Comparison of ENCODE assay signal across 1 cellular context in the genomic region with DNA sequence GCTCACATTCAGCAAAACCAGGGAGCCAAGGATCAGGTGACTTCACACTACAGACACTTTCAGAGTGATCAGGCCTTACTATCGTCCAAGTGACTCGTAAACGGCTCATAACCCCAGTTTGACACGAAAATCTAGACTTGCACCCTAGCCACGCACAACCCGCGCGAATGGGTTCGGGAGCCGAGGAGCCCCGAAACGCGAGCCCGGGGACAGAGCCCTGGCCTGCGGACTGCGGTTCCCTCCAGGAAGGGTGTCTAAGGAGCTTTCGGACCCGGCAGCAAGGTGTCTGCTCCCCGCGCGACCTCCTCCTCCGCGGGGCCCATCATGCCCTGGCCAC.
TF ChIP-seq lines count a peak whose summit lies in the region.

No MANE protein-coding gene starts in this region.

TF ChIP-seq in HepG2, 621 proteins besides CTCF, POLR2A, EP300 and RAD21 (continued from another document):
- no peak for TF ChIP-seq ZFYVE20 (CRISPR knock-in tag; IDR thresholded peaks at IDR 0.05; ENCODE audit: borderline replicate concordance, low read depth)
- TF ChIP-seq, protein P1, sequence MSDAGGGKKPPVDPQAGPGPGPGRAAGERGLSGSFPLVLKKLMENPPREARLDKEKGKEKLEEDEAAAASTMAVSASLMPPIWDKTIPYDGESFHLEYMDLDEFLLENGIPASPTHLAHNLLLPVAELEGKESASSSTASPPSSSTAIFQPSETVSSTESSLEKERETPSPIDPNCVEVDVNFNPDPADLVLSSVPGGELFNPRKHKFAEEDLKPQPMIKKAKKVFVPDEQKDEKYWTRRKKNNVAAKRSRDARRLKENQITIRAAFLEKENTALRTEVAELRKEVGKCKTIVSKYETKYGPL (CRISPR knock-in tag; IDR thresholded peaks at IDR 0.05) = no peak
- TF ChIP-seq HIVEP1 (CRISPR knock-in tag; IDR thresholded peaks at IDR 0.05) = peak; percentile 54; the same call in 1 of the 2 replicates
- TF ChIP-seq, protein P2, sequence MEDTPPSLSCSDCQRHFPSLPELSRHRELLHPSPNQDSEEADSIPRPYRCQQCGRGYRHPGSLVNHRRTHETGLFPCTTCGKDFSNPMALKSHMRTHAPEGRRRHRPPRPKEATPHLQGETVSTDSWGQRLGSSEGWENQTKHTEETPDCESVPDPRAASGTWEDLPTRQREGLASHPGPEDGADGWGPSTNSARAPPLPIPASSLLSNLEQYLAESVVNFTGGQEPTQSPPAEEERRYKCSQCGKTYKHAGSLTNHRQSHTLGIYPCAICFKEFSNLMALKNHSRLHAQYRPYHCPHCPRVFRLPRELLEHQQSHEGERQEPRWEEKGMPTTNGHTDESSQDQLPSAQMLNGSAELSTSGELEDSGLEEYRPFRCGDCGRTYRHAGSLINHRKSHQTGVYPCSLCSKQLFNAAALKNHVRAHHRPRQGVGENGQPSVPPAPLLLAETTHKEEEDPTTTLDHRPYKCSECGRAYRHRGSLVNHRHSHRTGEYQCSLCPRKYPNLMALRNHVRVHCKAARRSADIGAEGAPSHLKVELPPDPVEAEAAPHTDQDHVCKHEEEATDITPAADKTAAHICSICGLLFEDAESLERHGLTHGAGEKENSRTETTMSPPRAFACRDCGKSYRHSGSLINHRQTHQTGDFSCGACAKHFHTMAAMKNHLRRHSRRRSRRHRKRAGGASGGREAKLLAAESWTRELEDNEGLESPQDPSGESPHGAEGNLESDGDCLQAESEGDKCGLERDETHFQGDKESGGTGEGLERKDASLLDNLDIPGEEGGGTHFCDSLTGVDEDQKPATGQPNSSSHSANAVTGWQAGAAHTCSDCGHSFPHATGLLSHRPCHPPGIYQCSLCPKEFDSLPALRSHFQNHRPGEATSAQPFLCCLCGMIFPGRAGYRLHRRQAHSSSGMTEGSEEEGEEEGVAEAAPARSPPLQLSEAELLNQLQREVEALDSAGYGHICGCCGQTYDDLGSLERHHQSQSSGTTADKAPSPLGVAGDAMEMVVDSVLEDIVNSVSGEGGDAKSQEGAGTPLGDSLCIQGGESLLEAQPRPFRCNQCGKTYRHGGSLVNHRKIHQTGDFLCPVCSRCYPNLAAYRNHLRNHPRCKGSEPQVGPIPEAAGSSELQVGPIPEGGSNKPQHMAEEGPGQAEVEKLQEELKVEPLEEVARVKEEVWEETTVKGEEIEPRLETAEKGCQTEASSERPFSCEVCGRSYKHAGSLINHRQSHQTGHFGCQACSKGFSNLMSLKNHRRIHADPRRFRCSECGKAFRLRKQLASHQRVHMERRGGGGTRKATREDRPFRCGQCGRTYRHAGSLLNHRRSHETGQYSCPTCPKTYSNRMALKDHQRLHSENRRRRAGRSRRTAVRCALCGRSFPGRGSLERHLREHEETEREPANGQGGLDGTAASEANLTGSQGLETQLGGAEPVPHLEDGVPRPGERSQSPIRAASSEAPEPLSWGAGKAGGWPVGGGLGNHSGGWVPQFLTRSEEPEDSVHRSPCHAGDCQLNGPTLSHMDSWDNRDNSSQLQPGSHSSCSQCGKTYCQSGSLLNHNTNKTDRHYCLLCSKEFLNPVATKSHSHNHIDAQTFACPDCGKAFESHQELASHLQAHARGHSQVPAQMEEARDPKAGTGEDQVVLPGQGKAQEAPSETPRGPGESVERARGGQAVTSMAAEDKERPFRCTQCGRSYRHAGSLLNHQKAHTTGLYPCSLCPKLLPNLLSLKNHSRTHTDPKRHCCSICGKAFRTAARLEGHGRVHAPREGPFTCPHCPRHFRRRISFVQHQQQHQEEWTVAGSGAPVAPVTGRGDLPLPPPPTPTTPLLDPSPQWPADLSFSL (CRISPR knock-in tag; IDR thresholded peaks at IDR 0.05) = peak; percentile 64; the same call in 1 of the 2 replicates
- TF ChIP-seq, protein P3, sequence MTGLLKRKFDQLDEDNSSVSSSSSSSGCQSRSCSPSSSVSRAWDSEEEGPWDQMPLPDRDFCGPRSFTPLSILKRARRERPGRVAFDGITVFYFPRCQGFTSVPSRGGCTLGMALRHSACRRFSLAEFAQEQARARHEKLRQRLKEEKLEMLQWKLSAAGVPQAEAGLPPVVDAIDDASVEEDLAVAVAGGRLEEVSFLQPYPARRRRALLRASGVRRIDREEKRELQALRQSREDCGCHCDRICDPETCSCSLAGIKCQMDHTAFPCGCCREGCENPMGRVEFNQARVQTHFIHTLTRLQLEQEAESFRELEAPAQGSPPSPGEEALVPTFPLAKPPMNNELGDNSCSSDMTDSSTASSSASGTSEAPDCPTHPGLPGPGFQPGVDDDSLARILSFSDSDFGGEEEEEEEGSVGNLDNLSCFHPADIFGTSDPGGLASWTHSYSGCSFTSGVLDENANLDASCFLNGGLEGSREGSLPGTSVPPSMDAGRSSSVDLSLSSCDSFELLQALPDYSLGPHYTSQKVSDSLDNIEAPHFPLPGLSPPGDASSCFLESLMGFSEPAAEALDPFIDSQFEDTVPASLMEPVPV (CRISPR knock-in tag; IDR thresholded peaks at IDR 0.05) = no peak; the same call in 1 of the 2 replicates
- no peak for TF ChIP-seq ZNF343 (CRISPR knock-in tag; IDR thresholded peaks at IDR 0.05)
- peak; percentile 72; the same call in 1 of the 2 replicates for TF ChIP-seq ZNF839 (CRISPR knock-in tag; IDR thresholded peaks at IDR 0.05; ENCODE audit: borderline replicate concordance)
- TF ChIP-seq ZNF737 (CRISPR knock-in tag; IDR thresholded peaks at IDR 0.05; ENCODE audit: borderline replicate concordance) = peak; percentile 75; the same call in 1 of the 2 replicates
- no peak for TF ChIP-seq AGO1 (IDR thresholded peaks at IDR 0.05; ENCODE audit: low read depth, low read length, poor library complexity, severe bottlenecking)
- peak; percentile 46; the same call in 1 of the 2 replicates for TF ChIP-seq ZNF121 (CRISPR knock-in tag; IDR thresholded peaks at IDR 0.05)
- peak; percentile 89 for TF ChIP-seq HES4 (CRISPR knock-in tag; IDR thresholded peaks at IDR 0.05; ENCODE audit: borderline replicate concordance)
- no peak for TF ChIP-seq HMG20A (CRISPR knock-in tag; IDR thresholded peaks at IDR 0.05; ENCODE audit: borderline replicate concordance)
- TF ChIP-seq, protein P4, sequence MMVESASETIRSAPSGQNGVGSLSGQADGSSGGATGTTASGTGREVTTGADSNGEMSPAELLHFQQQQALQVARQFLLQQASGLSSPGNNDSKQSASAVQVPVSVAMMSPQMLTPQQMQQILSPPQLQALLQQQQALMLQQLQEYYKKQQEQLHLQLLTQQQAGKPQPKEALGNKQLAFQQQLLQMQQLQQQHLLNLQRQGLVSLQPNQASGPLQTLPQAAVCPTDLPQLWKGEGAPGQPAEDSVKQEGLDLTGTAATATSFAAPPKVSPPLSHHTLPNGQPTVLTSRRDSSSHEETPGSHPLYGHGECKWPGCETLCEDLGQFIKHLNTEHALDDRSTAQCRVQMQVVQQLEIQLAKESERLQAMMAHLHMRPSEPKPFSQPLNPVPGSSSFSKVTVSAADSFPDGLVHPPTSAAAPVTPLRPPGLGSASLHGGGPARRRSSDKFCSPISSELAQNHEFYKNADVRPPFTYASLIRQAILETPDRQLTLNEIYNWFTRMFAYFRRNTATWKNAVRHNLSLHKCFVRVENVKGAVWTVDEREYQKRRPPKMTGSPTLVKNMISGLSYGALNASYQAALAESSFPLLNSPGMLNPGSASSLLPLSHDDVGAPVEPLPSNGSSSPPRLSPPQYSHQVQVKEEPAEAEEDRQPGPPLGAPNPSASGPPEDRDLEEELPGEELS (CRISPR knock-in tag; IDR thresholded peaks at IDR 0.05) = peak; percentile 43; the same call in 1 of the 2 replicates
- no peak for TF ChIP-seq ZSCAN9 (CRISPR knock-in tag; IDR thresholded peaks at IDR 0.05; ENCODE audit: borderline replicate concordance)
- no peak for TF ChIP-seq ZFX (CRISPR knock-in tag; IDR thresholded peaks at IDR 0.05; ENCODE audit: low read depth)
- TF ChIP-seq HOXA7 (CRISPR knock-in tag; IDR thresholded peaks at IDR 0.05) = no peak
- 0 out of 2 replicates have a peak, but pooled peaks have one; percentile 38 for TF ChIP-seq DNMT3B (CRISPR knock-in tag; conservative IDR thresholded peaks at IDR 0.05)
- peak; percentile 72; the same call in 1 of the 2 replicates for TF ChIP-seq ZNF430 (CRISPR knock-in tag; IDR thresholded peaks at IDR 0.05)
- TF ChIP-seq CAMTA2 (CRISPR knock-in tag; IDR thresholded peaks at IDR 0.05; ENCODE audit: borderline replicate concordance) = no peak
- TF ChIP-seq, protein P5, sequence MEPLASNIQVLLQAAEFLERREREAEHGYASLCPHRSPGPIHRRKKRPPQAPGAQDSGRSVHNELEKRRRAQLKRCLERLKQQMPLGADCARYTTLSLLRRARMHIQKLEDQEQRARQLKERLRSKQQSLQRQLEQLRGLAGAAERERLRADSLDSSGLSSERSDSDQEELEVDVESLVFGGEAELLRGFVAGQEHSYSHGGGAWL (CRISPR knock-in tag; IDR thresholded peaks at IDR 0.05) = peak; percentile 42; the same call in 1 of the 2 replicates
- TF ChIP-seq RFX3 (CRISPR knock-in tag; IDR thresholded peaks at IDR 0.05) = no peak
- TF ChIP-seq FLYWCH1 (CRISPR knock-in tag; IDR thresholded peaks at IDR 0.05) = no peak
- peak; percentile 93; the same call in 1 of the 2 replicates for TF ChIP-seq EED (CRISPR knock-in tag; IDR thresholded peaks at IDR 0.05)
- no peak for TF ChIP-seq ZNF34 (CRISPR knock-in tag; IDR thresholded peaks at IDR 0.05; ENCODE audit: borderline replicate concordance)
- TF ChIP-seq, protein P6, sequence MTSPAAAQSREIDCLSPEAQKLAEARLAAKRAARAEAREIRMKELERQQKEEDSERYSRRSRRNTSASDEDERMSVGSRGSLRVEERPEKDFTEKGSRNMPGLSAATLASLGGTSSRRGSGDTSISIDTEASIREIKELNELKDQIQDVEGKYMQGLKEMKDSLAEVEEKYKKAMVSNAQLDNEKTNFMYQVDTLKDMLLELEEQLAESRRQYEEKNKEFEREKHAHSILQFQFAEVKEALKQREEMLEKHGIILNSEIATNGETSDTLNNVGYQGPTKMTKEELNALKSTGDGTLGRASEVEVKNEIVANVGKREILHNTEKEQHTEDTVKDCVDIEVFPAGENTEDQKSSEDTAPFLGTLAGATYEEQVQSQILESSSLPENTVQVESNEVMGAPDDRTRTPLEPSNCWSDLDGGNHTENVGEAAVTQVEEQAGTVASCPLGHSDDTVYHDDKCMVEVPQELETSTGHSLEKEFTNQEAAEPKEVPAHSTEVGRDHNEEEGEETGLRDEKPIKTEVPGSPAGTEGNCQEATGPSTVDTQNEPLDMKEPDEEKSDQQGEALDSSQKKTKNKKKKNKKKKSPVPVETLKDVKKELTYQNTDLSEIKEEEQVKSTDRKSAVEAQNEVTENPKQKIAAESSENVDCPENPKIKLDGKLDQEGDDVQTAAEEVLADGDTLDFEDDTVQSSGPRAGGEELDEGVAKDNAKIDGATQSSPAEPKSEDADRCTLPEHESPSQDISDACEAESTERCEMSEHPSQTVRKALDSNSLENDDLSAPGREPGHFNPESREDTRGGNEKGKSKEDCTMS (CRISPR knock-in tag; conservative IDR thresholded peaks at IDR 0.05) = no peak
- peak; percentile 64; the same call in 1 of the 2 replicates for TF ChIP-seq BRD4 (CRISPR knock-in tag; IDR thresholded peaks at IDR 0.05)
- TF ChIP-seq ZNF101 (CRISPR knock-in tag; IDR thresholded peaks at IDR 0.05; ENCODE audit: borderline replicate concordance, low read depth) = no peak
- no peak for TF ChIP-seq GLI4 (CRISPR knock-in tag; IDR thresholded peaks at IDR 0.05; ENCODE audit: borderline replicate concordance)
- TF ChIP-seq, protein P7, sequence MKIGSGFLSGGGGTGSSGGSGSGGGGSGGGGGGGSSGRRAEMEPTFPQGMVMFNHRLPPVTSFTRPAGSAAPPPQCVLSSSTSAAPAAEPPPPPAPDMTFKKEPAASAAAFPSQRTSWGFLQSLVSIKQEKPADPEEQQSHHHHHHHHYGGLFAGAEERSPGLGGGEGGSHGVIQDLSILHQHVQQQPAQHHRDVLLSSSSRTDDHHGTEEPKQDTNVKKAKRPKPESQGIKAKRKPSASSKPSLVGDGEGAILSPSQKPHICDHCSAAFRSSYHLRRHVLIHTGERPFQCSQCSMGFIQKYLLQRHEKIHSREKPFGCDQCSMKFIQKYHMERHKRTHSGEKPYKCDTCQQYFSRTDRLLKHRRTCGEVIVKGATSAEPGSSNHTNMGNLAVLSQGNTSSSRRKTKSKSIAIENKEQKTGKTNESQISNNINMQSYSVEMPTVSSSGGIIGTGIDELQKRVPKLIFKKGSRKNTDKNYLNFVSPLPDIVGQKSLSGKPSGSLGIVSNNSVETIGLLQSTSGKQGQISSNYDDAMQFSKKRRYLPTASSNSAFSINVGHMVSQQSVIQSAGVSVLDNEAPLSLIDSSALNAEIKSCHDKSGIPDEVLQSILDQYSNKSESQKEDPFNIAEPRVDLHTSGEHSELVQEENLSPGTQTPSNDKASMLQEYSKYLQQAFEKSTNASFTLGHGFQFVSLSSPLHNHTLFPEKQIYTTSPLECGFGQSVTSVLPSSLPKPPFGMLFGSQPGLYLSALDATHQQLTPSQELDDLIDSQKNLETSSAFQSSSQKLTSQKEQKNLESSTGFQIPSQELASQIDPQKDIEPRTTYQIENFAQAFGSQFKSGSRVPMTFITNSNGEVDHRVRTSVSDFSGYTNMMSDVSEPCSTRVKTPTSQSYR (CRISPR knock-in tag; IDR thresholded peaks at IDR 0.05; ENCODE audit: borderline replicate concordance) = peak; percentile 29; the same call in 1 of the 2 replicates
- peak; percentile 35 for TF ChIP-seq ZNF747 (CRISPR knock-in tag; IDR thresholded peaks at IDR 0.05; ENCODE audit: borderline replicate concordance)
- TF ChIP-seq, protein P8, sequence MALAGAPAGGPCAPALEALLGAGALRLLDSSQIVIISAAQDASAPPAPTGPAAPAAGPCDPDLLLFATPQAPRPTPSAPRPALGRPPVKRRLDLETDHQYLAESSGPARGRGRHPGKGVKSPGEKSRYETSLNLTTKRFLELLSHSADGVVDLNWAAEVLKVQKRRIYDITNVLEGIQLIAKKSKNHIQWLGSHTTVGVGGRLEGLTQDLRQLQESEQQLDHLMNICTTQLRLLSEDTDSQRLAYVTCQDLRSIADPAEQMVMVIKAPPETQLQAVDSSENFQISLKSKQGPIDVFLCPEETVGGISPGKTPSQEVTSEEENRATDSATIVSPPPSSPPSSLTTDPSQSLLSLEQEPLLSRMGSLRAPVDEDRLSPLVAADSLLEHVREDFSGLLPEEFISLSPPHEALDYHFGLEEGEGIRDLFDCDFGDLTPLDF (CRISPR knock-in tag; IDR thresholded peaks at IDR 0.05) = 0 out of 2 replicates have a peak, but pooled peaks have one; percentile 7
- TF ChIP-seq, protein P9, sequence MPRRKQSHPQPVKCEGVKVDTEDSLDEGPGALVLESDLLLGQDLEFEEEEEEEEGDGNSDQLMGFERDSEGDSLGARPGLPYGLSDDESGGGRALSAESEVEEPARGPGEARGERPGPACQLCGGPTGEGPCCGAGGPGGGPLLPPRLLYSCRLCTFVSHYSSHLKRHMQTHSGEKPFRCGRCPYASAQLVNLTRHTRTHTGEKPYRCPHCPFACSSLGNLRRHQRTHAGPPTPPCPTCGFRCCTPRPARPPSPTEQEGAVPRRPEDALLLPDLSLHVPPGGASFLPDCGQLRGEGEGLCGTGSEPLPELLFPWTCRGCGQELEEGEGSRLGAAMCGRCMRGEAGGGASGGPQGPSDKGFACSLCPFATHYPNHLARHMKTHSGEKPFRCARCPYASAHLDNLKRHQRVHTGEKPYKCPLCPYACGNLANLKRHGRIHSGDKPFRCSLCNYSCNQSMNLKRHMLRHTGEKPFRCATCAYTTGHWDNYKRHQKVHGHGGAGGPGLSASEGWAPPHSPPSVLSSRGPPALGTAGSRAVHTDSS (CRISPR knock-in tag; conservative IDR thresholded peaks at IDR 0.05) = no peak
- no peak for TF ChIP-seq CHD4 (IDR thresholded peaks at IDR 0.05; ENCODE audit: borderline replicate concordance, low read length)
